ENCODE assay signal across 9 cellular contexts in genomic region chr20:52083627-52084232, GRCh38.
DNase-seq lines count a peak whose midpoint lies in the region; ATAC-seq, FAIRE-seq and TF ChIP-seq lines count a peak whose summit lies in the region.
"Had no signal": no experiment of that assay in that cellular context is flagged by ENCODE, and none has a peak within 500 bp of the region (broad histone marks: within the 10 kb centered on the region; RNA-seq: fewer than 3 reads in every experiment).

No MANE protein-coding gene starts in this region.

- H3K4me1 ChIP-seq in astrocyte (ENCODE audit: insufficient read depth, low read length) (no peaks in the 10 kb centered on the region), gastrocnemius medialis (no peaks in the 10 kb centered on the region)

- H3K27me3 Mint-ChIP-seq in astrocyte (ENCODE audit: low read depth, unreplicated experiment), result no peaks in the 10 kb centered on the region

- H3K79me2 ChIP-seq in astrocyte (ENCODE audit: insufficient read depth, low read length), result no peaks in the 10 kb centered on the region

- FAIRE-seq in astrocyte (lab: Jason Lieb, UNC), result no peak
- no peak for FAIRE-seq in RCC 7860 (lab: Jason Lieb, UNC)
- no peak for FAIRE-seq in GM12891 (lab: Jason Lieb, UNC)

- TF ChIP-seq RAD21 in Ishikawa (IDR thresholded peaks at IDR 0.05; ENCODE audit: low read depth), result peak; percentile 93

- peaks cover 17% of the 10 kb centered on the region for H4K20me1 ChIP-seq in astrocyte (ENCODE audit: insufficient read depth, low read length)

- no peaks in the 10 kb centered on the region for H3K27me3 ChIP-seq in astrocyte (ENCODE audit: insufficient read depth, low read length)
- H3K27me3 ChIP-seq in gastrocnemius medialis, result no peaks in the 10 kb centered on the region

- no peak overlapping the region for H3K4me3 ChIP-seq in astrocyte (ENCODE audit: insufficient read depth, low read depth, low read length)
- H3K4me3 ChIP-seq in gastrocnemius medialis, result no peak overlapping the region
- H3K4me3 ChIP-seq: skin epidermis had no signal

- H3K36me3 ChIP-seq in astrocyte (ENCODE audit: insufficient read depth, low read length), result peaks cover 27% of the 10 kb centered on the region
- peaks cover 0 to 4% of the 10 kb centered on the region in 2 donors for H3K36me3 ChIP-seq in gastrocnemius medialis

- no peaks in the 10 kb centered on the region for H3K4me1 Mint-ChIP-seq in astrocyte (ENCODE audit: low read depth, unreplicated experiment)

- DNase-seq in D341Med (ENCODE audit: low spot score) (peak; percentile 63), OCI-M2 (lab: John Stamatoyannopoulos, UW; ENCODE audit: unreplicated experiment) (peak; percentile 5), astrocyte (ENCODE audit: low read depth) (peak; percentile 34), hepatic stellate cell (ENCODE audit: low spot score) (peak; percentile 68), gastrocnemius medialis (no peak), RCC 7860 (ENCODE audit: low spot score) (no peak), GM12891 (ENCODE audit: insufficient read length, low spot score) (no peak)

- H2AFZ ChIP-seq in astrocyte (ENCODE audit: low read depth, low read length), result no peak overlapping the region

- no peak overlapping the region for H3K4me2 ChIP-seq in astrocyte (ENCODE audit: low read length)

- H3K27ac Mint-ChIP-seq in astrocyte (ENCODE audit: unreplicated experiment), result no peak overlapping the region

- no peak for TF ChIP-seq EP300 in Ishikawa (IDR thresholded peaks at IDR 0.05; ENCODE audit: borderline replicate concordance)

- H3K4me3 Mint-ChIP-seq in astrocyte (ENCODE audit: unreplicated experiment), result no peak overlapping the region

- TF ChIP-seq CTCF in astrocyte (IDR thresholded peaks at IDR 0.05; ENCODE audit: insufficient read depth, low read depth, low read length) (peak; percentile 72), gastrocnemius medialis (IDR thresholded peaks at IDR 0.05 in 4 of 5, conservative IDR thresholded peaks at IDR 0.05 in 1 of 5) (peak in 3 of 5 experiments; percentile 4 to 43 (median 18))

- TF ChIP-seq POLR2A in gastrocnemius medialis (IDR thresholded peaks at IDR 0.05) (no peak), GM12891 (IDR thresholded peaks at IDR 0.05; ENCODE audit: low read depth, low read length) (no peak)

- no peak overlapping the region for H3K9ac ChIP-seq in astrocyte (ENCODE audit: low read length)

- H3K27ac ChIP-seq in astrocyte (ENCODE audit: low read depth, low read length), result no peak overlapping the region
- no peak overlapping the region for H3K27ac ChIP-seq in gastrocnemius medialis
- H3K27ac ChIP-seq: skin epidermis had no signal

- intact Hi-C loops in gastrocnemius medialis (cut with DNase I; ENCODE audit: low total_unique reads), result loop anchor here (10.0 kb wide), 2 partner anchors 279 to 439 kb away; partner anchors contain the start of gene SALL4

- in situ Hi-C loops in gastrocnemius medialis (cut with MboI; ENCODE audit: low sequenced_read_pairs in 4 of 4), result loop anchor here in 1 of 4 donors (25.0 kb wide), 1 partner anchor 721 kb away; no protein-coding TSS in a partner anchor

- H3K9me3 ChIP-seq in astrocyte (ENCODE audit: insufficient read depth, low read depth, low read length) (peaks cover 10% of the 10 kb centered on the region), gastrocnemius medialis (no peaks in the 10 kb centered on the region)

- peaks cover 32% of the 10 kb centered on the region for H3K36me3 Mint-ChIP-seq in astrocyte (ENCODE audit: low read depth, unreplicated experiment)

- peaks cover 15% of the 10 kb centered on the region for H3K9me3 Mint-ChIP-seq in astrocyte (ENCODE audit: unreplicated experiment)

- ATAC-seq in gastrocnemius medialis, result no peak

TF ChIP-seq in Ishikawa, 13 proteins besides CTCF, POLR2A, EP300 and RAD21 (continues in another document):
- TF ChIP-seq MAX (IDR thresholded peaks at IDR 0.05), result no peak
- no peak for TF ChIP-seq FOXM1 (IDR thresholded peaks at IDR 0.05; ENCODE audit: borderline replicate concordance, low read depth)
- TF ChIP-seq TEAD4 (IDR thresholded peaks at IDR 0.05), result no peak
- TF ChIP-seq TCF12 (IDR thresholded peaks at IDR 0.05; ENCODE audit: low read depth), result no peak
- TF ChIP-seq CEBPB (IDR thresholded peaks at IDR 0.05), result no peak
- TF ChIP-seq CREB1 (IDR thresholded peaks at IDR 0.05; ENCODE audit: low read depth), result no peak
- TF ChIP-seq TAF1 (IDR thresholded peaks at IDR 0.05; ENCODE audit: low read depth), result no peak
- TF ChIP-seq EGR1 (IDR thresholded peaks at IDR 0.05), result no peak
- no peak for TF ChIP-seq ZBTB7A (IDR thresholded peaks at IDR 0.05; ENCODE audit: low read depth)
- TF ChIP-seq USF1 (IDR thresholded peaks at IDR 0.05), result no peak

TF ChIP-seq in GM12891, 5 proteins besides CTCF, POLR2A, EP300 and RAD21:
- no peak for TF ChIP-seq POLR2AphosphoS5 (IDR thresholded peaks at IDR 0.05; ENCODE audit: low read depth, low read length)
- no peak for TF ChIP-seq POU2F2 (IDR thresholded peaks at IDR 0.05; ENCODE audit: low read depth, low read length)
- no peak for TF ChIP-seq TAF1 (IDR thresholded peaks at IDR 0.05; ENCODE audit: low read depth, low read length)
- TF ChIP-seq PAX5 (IDR thresholded peaks at IDR 0.05; ENCODE audit: insufficient read depth, low read length, severe bottlenecking), result no peak
- TF ChIP-seq SPI1 (IDR thresholded peaks at IDR 0.05; ENCODE audit: low read depth, low read length), result no peak

Comparison
In these comparisons a context has a peak if more than half of its experiments do, and no peak if none do; other contexts are left out.
1. DNase-seq: peak in D341Med (single experiment), OCI-M2 (single experiment), astrocyte (single experiment) and hepatic stellate cell (single experiment); none in gastrocnemius medialis (0 of 2), RCC 7860 (single experiment) and GM12891 (single experiment).